15 cellular contexts compared by ENCODE assay signal in genomic region chr3:139109271-139109670, GRCh38.
A peak's percentile ranks its signal among the peaks of the same experiment; 100 is the strongest.
DNase-seq lines count a peak whose midpoint lies in the region; ATAC-seq and TF ChIP-seq lines count a peak whose summit lies in the region.
"Had no signal": no experiment of that assay in that cellular context is flagged by ENCODE, and none has a peak within 500 bp of the region (broad histone marks: within the 10 kb centered on the region; RNA-seq: fewer than 3 reads in every experiment).

No MANE protein-coding gene starts in this region.

- H3K36me3 ChIP-seq in KMS-11 (ENCODE audit: insufficient read depth): no peaks in the 10 kb centered on the region
- H3K36me3 ChIP-seq: SJSA1 had no signal

- no peak overlapping the region for H3K27ac ChIP-seq in KMS-11
- H3K27ac ChIP-seq: C4-2B, SJSA1 had no signal

- peak overlapping the region; percentile 53; the same call in 1 of the 2 replicates for H3K4me2 ChIP-seq in KMS-11
- H3K4me2 ChIP-seq: GM23338 had no signal

- no peak overlapping the region for H2AFZ ChIP-seq in KMS-11 (ENCODE audit: low read depth)
- H2AFZ ChIP-seq: GM23338 had no signal

- CTCF ChIA-PET in activated CD4-positive, alpha-beta memory T cell treated with anti-CD3 and anti-CD28 coated beads, Interleukin-2, amount 10 ng/mL, durations not matched to agents 7 days and 5 days (lab: Charles Lee): no interaction called here
- CTCF ChIA-PET in activated CD4-positive, alpha-beta memory T cell treated with anti-CD3 and anti-CD28 coated beads for 36 hours (lab: Charles Lee): interaction anchor here (1.5 kb wide), 1 partner anchor 219 kb away, joined by 4 read pairs; no protein-coding TSS in a partner anchor

- H3K9ac ChIP-seq in KMS-11: no peak overlapping the region

- H3K4me3 Mint-ChIP-seq in activated CD4-positive, alpha-beta memory T cell treated with anti-CD3 and anti-CD28 coated beads, Interleukin-2, amount 10 ng/mL, durations not matched to agents 7 days and 5 days: no peak overlapping the region
- no peak overlapping the region for H3K4me3 Mint-ChIP-seq in activated CD4-positive, alpha-beta memory T cell treated with anti-CD3 and anti-CD28 coated beads for 36 hours
- H3K4me3 Mint-ChIP-seq: GM23338 had no signal

- POLR2A ChIA-PET in activated CD4-positive, alpha-beta memory T cell treated with anti-CD3 and anti-CD28 coated beads, Interleukin-2, amount 10 ng/mL, durations not matched to agents 7 days and 5 days (lab: Charles Lee): no interaction called here
- POLR2A ChIA-PET in activated CD4-positive, alpha-beta memory T cell treated with anti-CD3 and anti-CD28 coated beads for 36 hours (lab: Charles Lee): no interaction called here

- H3K9me3 Mint-ChIP-seq in activated CD4-positive, alpha-beta memory T cell treated with anti-CD3 and anti-CD28 coated beads, Interleukin-2, amount 10 ng/mL, durations not matched to agents 7 days and 5 days: no peaks in the 10 kb centered on the region
- H3K9me3 Mint-ChIP-seq in activated CD4-positive, alpha-beta memory T cell treated with anti-CD3 and anti-CD28 coated beads for 36 hours: no peaks in the 10 kb centered on the region
- H3K9me3 Mint-ChIP-seq: GM23338 had no signal

- intact Hi-C loops in activated CD4-positive, alpha-beta memory T cell treated with anti-CD3 and anti-CD28 coated beads for 36 hours (cut with micrococcal nuclease): no loop called here

- peak; percentile 14 for DNase-seq in activated CD4-positive, alpha-beta memory T cell treated with anti-CD3 and anti-CD28 coated beads, Interleukin-2, amount 10 ng/mL, durations not matched to agents 7 days and 5 days
- DNase-seq in activated CD4-positive, alpha-beta memory T cell treated with anti-CD3 and anti-CD28 coated beads for 36 hours: no peak
- DNase-seq in ecto neural progenitor cell (ENCODE audit: low spot score): peak; percentile 9
- DNase-seq in stimulated activated CD8-positive, alpha-beta memory T cell treated with anti-CD3 and anti-CD28 coated beads, Interleukin-4, amount 100 ng/mL, for 48 hours: peak; percentile 10
- DNase-seq in glomerular visceral epithelial cell (ENCODE audit: extremely low spot score): no peak
- DNase-seq: EL, HCEC 1CT, Kasumi-1, NCI-H2171, NCI-H345 had no signal

- no peak for TF ChIP-seq CTCF in KMS-11 (conservative IDR thresholded peaks at IDR 0.05; ENCODE audit: low read depth, low read length)

- H3K36me3 Mint-ChIP-seq in activated CD4-positive, alpha-beta memory T cell treated with anti-CD3 and anti-CD28 coated beads, Interleukin-2, amount 10 ng/mL, durations not matched to agents 7 days and 5 days (ENCODE audit: low read depth): no peaks in the 10 kb centered on the region
- no peaks in the 10 kb centered on the region for H3K36me3 Mint-ChIP-seq in activated CD4-positive, alpha-beta memory T cell treated with anti-CD3 and anti-CD28 coated beads for 36 hours

- no peak for ATAC-seq in GM19463 (IDR thresholded peaks at IDR 0.05; ENCODE audit: unreplicated experiment)
- ATAC-seq: GM23338 had no signal

- H3K4me1 Mint-ChIP-seq in activated CD4-positive, alpha-beta memory T cell treated with anti-CD3 and anti-CD28 coated beads, Interleukin-2, amount 10 ng/mL, durations not matched to agents 7 days and 5 days: peaks cover 4% of the 10 kb centered on the region
- H3K4me1 Mint-ChIP-seq in activated CD4-positive, alpha-beta memory T cell treated with anti-CD3 and anti-CD28 coated beads for 36 hours (ENCODE audit: low read depth): peaks cover 1% of the 10 kb centered on the region
- H3K4me1 Mint-ChIP-seq: GM23338 had no signal

- H4K20me1 ChIP-seq in KMS-11 (ENCODE audit: insufficient read depth): no peaks in the 10 kb centered on the region

- H3K27ac Mint-ChIP-seq in activated CD4-positive, alpha-beta memory T cell treated with anti-CD3 and anti-CD28 coated beads, Interleukin-2, amount 10 ng/mL, durations not matched to agents 7 days and 5 days: no peak overlapping the region
- H3K27ac Mint-ChIP-seq in activated CD4-positive, alpha-beta memory T cell treated with anti-CD3 and anti-CD28 coated beads for 36 hours: no peak overlapping the region
- H3K27ac Mint-ChIP-seq: GM23338 had no signal

- H3K4me3 ChIP-seq in KMS-11 (IDR thresholded peaks at IDR 0.05; ENCODE audit: insufficient read depth, low read depth, low read length): no peak overlapping the region
- H3K4me3 ChIP-seq: GM23338, SJSA1 had no signal

- no peaks in the 10 kb centered on the region for H3K27me3 ChIP-seq in KMS-11 (ENCODE audit: insufficient read depth, low read depth)
- H3K27me3 ChIP-seq: SJSA1 had no signal

- no peaks in the 10 kb centered on the region for H3K27me3 Mint-ChIP-seq in activated CD4-positive, alpha-beta memory T cell treated with anti-CD3 and anti-CD28 coated beads, Interleukin-2, amount 10 ng/mL, durations not matched to agents 7 days and 5 days
- peaks cover 2% of the 10 kb centered on the region for H3K27me3 Mint-ChIP-seq in activated CD4-positive, alpha-beta memory T cell treated with anti-CD3 and anti-CD28 coated beads for 36 hours

- H3K4me1 ChIP-seq in KMS-11 (ENCODE audit: low read depth, poor library complexity, severe bottlenecking): peaks cover 36% of the 10 kb centered on the region

- H3K79me2 ChIP-seq in KMS-11 (ENCODE audit: insufficient read depth, low read depth): no peaks in the 10 kb centered on the region

Comparison
In these comparisons a context has a peak if more than half of its experiments do, and no peak if none do; other contexts are left out.
1. DNase-seq: peak in activated CD4-positive, alpha-beta memory T cell treated with anti-CD3 and anti-CD28 coated beads, Interleukin-2, amount 10 ng/mL, durations not matched to agents 7 days and 5 days (single experiment), ecto neural progenitor cell (single experiment) and stimulated activated CD8-positive, alpha-beta memory T cell treated with anti-CD3 and anti-CD28 coated beads, Interleukin-4, amount 100 ng/mL, for 48 hours (single experiment); none in activated CD4-positive, alpha-beta memory T cell treated with anti-CD3 and anti-CD28 coated beads for 36 hours (single experiment) and glomerular visceral epithelial cell (single experiment).